Comparison of ENCODE assay signal across 1 cellular context in genomic region chrX:153519569-153520285, GRCh38.
TF ChIP-seq lines count a peak whose summit lies in the region.

No MANE protein-coding gene starts in this region.

TF ChIP-seq in WTC11, 78 proteins besides CTCF, POLR2A, EP300 and RAD21 (continued from another document):
- TF ChIP-seq, protein P1, sequence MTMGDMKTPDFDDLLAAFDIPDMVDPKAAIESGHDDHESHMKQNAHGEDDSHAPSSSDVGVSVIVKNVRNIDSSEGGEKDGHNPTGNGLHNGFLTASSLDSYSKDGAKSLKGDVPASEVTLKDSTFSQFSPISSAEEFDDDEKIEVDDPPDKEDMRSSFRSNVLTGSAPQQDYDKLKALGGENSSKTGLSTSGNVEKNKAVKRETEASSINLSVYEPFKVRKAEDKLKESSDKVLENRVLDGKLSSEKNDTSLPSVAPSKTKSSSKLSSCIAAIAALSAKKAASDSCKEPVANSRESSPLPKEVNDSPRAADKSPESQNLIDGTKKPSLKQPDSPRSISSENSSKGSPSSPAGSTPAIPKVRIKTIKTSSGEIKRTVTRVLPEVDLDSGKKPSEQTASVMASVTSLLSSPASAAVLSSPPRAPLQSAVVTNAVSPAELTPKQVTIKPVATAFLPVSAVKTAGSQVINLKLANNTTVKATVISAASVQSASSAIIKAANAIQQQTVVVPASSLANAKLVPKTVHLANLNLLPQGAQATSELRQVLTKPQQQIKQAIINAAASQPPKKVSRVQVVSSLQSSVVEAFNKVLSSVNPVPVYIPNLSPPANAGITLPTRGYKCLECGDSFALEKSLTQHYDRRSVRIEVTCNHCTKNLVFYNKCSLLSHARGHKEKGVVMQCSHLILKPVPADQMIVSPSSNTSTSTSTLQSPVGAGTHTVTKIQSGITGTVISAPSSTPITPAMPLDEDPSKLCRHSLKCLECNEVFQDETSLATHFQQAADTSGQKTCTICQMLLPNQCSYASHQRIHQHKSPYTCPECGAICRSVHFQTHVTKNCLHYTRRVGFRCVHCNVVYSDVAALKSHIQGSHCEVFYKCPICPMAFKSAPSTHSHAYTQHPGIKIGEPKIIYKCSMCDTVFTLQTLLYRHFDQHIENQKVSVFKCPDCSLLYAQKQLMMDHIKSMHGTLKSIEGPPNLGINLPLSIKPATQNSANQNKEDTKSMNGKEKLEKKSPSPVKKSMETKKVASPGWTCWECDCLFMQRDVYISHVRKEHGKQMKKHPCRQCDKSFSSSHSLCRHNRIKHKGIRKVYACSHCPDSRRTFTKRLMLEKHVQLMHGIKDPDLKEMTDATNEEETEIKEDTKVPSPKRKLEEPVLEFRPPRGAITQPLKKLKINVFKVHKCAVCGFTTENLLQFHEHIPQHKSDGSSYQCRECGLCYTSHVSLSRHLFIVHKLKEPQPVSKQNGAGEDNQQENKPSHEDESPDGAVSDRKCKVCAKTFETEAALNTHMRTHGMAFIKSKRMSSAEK (CRISPR knock-in tag; IDR thresholded peaks at IDR 0.05; ENCODE audit: borderline replicate concordance): no peak
- TF ChIP-seq ZNF281 (CRISPR knock-in tag; IDR thresholded peaks at IDR 0.05) (no peak), RELA (CRISPR knock-in tag; IDR thresholded peaks at IDR 0.05; ENCODE audit: borderline replicate concordance) (no peak), ZNF416 (CRISPR knock-in tag; IDR thresholded peaks at IDR 0.05) (no peak), ZBTB43 (CRISPR knock-in tag; IDR thresholded peaks at IDR 0.05) (no peak), ZNF263 (CRISPR knock-in tag; IDR thresholded peaks at IDR 0.05; ENCODE audit: low read depth) (no peak), RORB (CRISPR knock-in tag; IDR thresholded peaks at IDR 0.05) (no peak)
